ENCODE assay signal across 8 cellular contexts in the genomic region with DNA sequence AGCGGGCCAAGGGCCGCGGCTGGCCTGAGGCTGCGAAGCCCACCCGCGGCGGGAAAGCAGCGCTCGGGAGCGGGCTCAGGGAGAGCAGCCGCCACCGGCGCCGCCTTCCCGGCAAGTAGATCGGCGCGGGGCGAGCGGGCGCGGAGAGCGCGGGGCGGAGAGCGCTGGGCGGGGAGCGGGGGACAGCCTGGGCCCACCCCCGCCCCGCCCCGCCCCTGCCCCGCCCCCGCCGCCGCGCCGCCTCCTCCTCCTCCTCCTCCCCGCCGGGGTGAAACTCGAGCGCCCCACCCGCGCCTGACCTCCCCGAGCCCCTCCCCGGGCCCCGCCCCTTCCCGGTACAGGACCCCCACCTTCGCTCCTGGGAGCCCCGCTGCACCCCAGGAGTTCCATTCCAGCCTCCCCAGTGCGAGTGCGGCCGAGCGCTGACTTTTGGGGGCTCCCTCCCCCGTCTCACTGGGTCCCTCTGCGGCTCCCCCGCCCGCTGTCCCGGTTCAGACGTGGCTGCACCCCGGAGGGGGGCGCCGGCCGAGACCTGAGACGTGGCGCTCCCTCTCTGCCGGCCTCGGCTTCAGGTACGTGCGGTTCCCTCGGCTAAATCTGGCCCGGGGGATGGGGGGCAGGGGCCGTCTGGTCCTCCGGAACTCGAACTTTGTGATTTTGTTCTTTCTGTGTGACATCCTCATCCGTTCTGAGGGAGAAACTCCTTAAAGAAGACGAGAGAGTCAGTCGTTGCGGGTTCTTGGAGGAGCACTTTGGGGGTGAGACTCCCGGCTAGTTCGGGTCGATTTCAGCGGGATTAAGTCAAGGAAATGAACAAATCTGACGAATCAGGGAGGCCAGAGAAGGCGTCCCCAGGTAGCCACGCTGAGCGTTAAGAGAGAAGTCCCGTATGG. TPM values are rescaled to one million over a fixed set of nuclear protein-coding genes. Genes with fewer than 3 reads are reported as not detected.
DNase-seq lines count a peak whose midpoint lies in the region; ATAC-seq lines count a peak whose summit lies in the region.

Gene SEMA5A (minus strand): TSS at position 117 of the 893 bp plus-strand sequence. CDS start 166,129 bp downstream, outside the sequence.

- no peaks in the 10 kb centered on the region for H3K9me3 ChIP-seq in CD8-positive, alpha-beta memory T cell (ENCODE audit: low read length)
- H3K9me3 ChIP-seq in naive thymus-derived CD4-positive, alpha-beta T cell (ENCODE audit: control insufficient read depth in 2 of 3, low read length in 3 of 3), result no peaks in the 10 kb centered on the region
- no peaks in the 10 kb centered on the region for H3K9me3 ChIP-seq in aorta (ENCODE audit: control insufficient read depth, low read length)

- H3K4me1 Mint-ChIP-seq in CD8-positive, alpha-beta memory T cell, result peaks cover 0 to 11% (median 6%) of the 10 kb centered on the region in 3 donors
- peaks cover 8% of the 10 kb centered on the region for H3K4me1 Mint-ChIP-seq in activated CD4-positive, alpha-beta memory T cell treated with anti-CD3 and anti-CD28 coated beads, Interleukin-2, amount 10 ng/mL, durations not matched to agents 7 days and 5 days
- H3K4me1 Mint-ChIP-seq in naive thymus-derived CD4-positive, alpha-beta T cell, result peaks cover 0 to 16% (median 11%) of the 10 kb centered on the region in 7 donors

- intact Hi-C loops in naive thymus-derived CD4-positive, alpha-beta T cell (cut with micrococcal nuclease), result loop anchor here in 1 of 2 donors (10.0 kb wide), 1 partner anchor 1019 kb away; the partner anchor contains the start of gene ANKRD33B
- intact Hi-C loops in aorta (cut with DNase I), result loop anchor here (2.0 to 10.0 kb wide), 8 partner anchors 76 to 491 kb away; no protein-coding TSS in a partner anchor

- H3K4me3 Mint-ChIP-seq in CD8-positive, alpha-beta memory T cell, result peak within 1 kb of the TSS in 5 of 7 donors; percentile 38 to 65 (median 53)
- H3K4me3 Mint-ChIP-seq in activated CD4-positive, alpha-beta memory T cell treated with anti-CD3 and anti-CD28 coated beads, Interleukin-2, amount 10 ng/mL, durations not matched to agents 7 days and 5 days, result peak within 1 kb of the TSS; percentile 65
- peak within 1 kb of the TSS; percentile 53 to 86 (median 76) for H3K4me3 Mint-ChIP-seq in naive thymus-derived CD4-positive, alpha-beta T cell

- no peaks in the 10 kb centered on the region for H3K27me3 ChIP-seq in CD8-positive, alpha-beta memory T cell (ENCODE audit: insufficient read depth, low read length, poor library complexity, severe bottlenecking)
- H3K27me3 ChIP-seq in naive thymus-derived CD4-positive, alpha-beta T cell (ENCODE audit: control insufficient read depth in 2 of 2, insufficient read depth in 2 of 2, low read length in 2 of 2), result no peaks in the 10 kb centered on the region
- no peaks in the 10 kb centered on the region for H3K27me3 ChIP-seq in aorta (ENCODE audit: control insufficient read depth in 1 of 2, insufficient read depth in 2 of 2, low read length in 1 of 2)

- no peak within 1 kb of the TSS for H3K4me3 ChIP-seq in CD8-positive, alpha-beta memory T cell (ENCODE audit: low read length)
- H3K4me3 ChIP-seq in naive thymus-derived CD4-positive, alpha-beta T cell (ENCODE audit: low read length), result no peak within 1 kb of the TSS
- peak within 1 kb of the TSS; percentile 76 to 97 for H3K4me3 ChIP-seq in aorta (ENCODE audit: low read length in 2 of 2)

- H3K27ac ChIP-seq in CD8-positive, alpha-beta memory T cell (ENCODE audit: low read depth, low read length), result no peak within 1 kb of the TSS
- H3K27ac ChIP-seq in naive thymus-derived CD4-positive, alpha-beta T cell (ENCODE audit: low read depth, low read length), result no peak within 1 kb of the TSS
- peak within 1 kb of the TSS; percentile 18 to 85 for H3K27ac ChIP-seq in aorta (ENCODE audit: low read depth in 1 of 2, low read length in 2 of 2)

- no peaks in the 10 kb centered on the region for H3K4me1 ChIP-seq in CD8-positive, alpha-beta memory T cell (ENCODE audit: insufficient read depth, low read length)
- no peaks in the 10 kb centered on the region for H3K4me1 ChIP-seq in naive thymus-derived CD4-positive, alpha-beta T cell (ENCODE audit: control insufficient read depth in 2 of 2, insufficient read depth in 2 of 2, low read length in 2 of 2)
- H3K4me1 ChIP-seq in aorta (ENCODE audit: control insufficient read depth in 1 of 2, insufficient read depth in 2 of 2, low read length in 2 of 2), result no peaks in the 10 kb centered on the region

- H3K36me3 ChIP-seq in CD8-positive, alpha-beta memory T cell (ENCODE audit: insufficient read depth, low read length), result no peaks in the 10 kb centered on the region
- H3K36me3 ChIP-seq in naive thymus-derived CD4-positive, alpha-beta T cell (ENCODE audit: control insufficient read depth in 2 of 3, insufficient read depth in 3 of 3, low read length in 3 of 3), result no peaks in the 10 kb centered on the region
- H3K36me3 ChIP-seq in aorta (ENCODE audit: control insufficient read depth in 1 of 2, insufficient read depth in 2 of 2, low read length in 1 of 2), result peaks cover 4 to 5% of the 10 kb centered on the region in 2 donors

- in situ Hi-C loops in G401 (cut with HindIII; ENCODE audit: low sequenced_read_pairs), result no loop called here

- CTCF ChIA-PET in CD8-positive, alpha-beta memory T cell (lab: Charles Lee), result no interaction called here
- CTCF ChIA-PET in activated CD4-positive, alpha-beta memory T cell treated with anti-CD3 and anti-CD28 coated beads, Interleukin-2, amount 10 ng/mL, durations not matched to agents 7 days and 5 days (lab: Charles Lee), result no interaction called here
- CTCF ChIA-PET in naive thymus-derived CD4-positive, alpha-beta T cell (lab: Charles Lee), result no interaction called here

- peaks cover 13 to 29% of the 10 kb centered on the region in 2 donors for H3K27me3 Mint-ChIP-seq in CD8-positive, alpha-beta memory T cell
- peaks cover 15% of the 10 kb centered on the region for H3K27me3 Mint-ChIP-seq in activated CD4-positive, alpha-beta memory T cell treated with anti-CD3 and anti-CD28 coated beads, Interleukin-2, amount 10 ng/mL, durations not matched to agents 7 days and 5 days
- peaks cover 26 to 41% (median 28%) of the 10 kb centered on the region in 5 donors for H3K27me3 Mint-ChIP-seq in naive thymus-derived CD4-positive, alpha-beta T cell

- WGBS in aorta, 2 donors, result 1% methylated on average over 50 to 85 of the region's 87 CpGs

- H3K27ac Mint-ChIP-seq in CD8-positive, alpha-beta memory T cell, result no peak within 1 kb of the TSS
- no peak within 1 kb of the TSS for H3K27ac Mint-ChIP-seq in activated CD4-positive, alpha-beta memory T cell treated with anti-CD3 and anti-CD28 coated beads, Interleukin-2, amount 10 ng/mL, durations not matched to agents 7 days and 5 days
- peak within 1 kb of the TSS in 1 of 9 donors; percentile 38 for H3K27ac Mint-ChIP-seq in naive thymus-derived CD4-positive, alpha-beta T cell

- H3K36me3 Mint-ChIP-seq in CD8-positive, alpha-beta memory T cell, result no peaks in the 10 kb centered on the region
- H3K36me3 Mint-ChIP-seq in activated CD4-positive, alpha-beta memory T cell treated with anti-CD3 and anti-CD28 coated beads, Interleukin-2, amount 10 ng/mL, durations not matched to agents 7 days and 5 days (ENCODE audit: low read depth), result no peaks in the 10 kb centered on the region
- peaks cover 0 to 4% (median 0%) of the 10 kb centered on the region in 5 donors for H3K36me3 Mint-ChIP-seq in naive thymus-derived CD4-positive, alpha-beta T cell

- DNase-seq in CD8-positive, alpha-beta memory T cell, result peak in 1 of 5 donors; percentile 50
- DNase-seq in activated CD4-positive, alpha-beta memory T cell treated with anti-CD3 and anti-CD28 coated beads, Interleukin-2, amount 10 ng/mL, durations not matched to agents 7 days and 5 days, result peak; percentile 32
- DNase-seq in fibroblast of the conjunctiva (ENCODE audit: low read depth) (peak; percentile 31), aorta (peak; percentile 86 to 91), G401 (ENCODE audit: low spot score) (no peak)
- DNase-seq in naive thymus-derived CD4-positive, alpha-beta T cell, result peak in 6 of 9 donors; percentile 2 to 30 (median 20)

- POLR2A ChIA-PET in CD8-positive, alpha-beta memory T cell (lab: Charles Lee), result no interaction called here
- POLR2A ChIA-PET in activated CD4-positive, alpha-beta memory T cell treated with anti-CD3 and anti-CD28 coated beads, Interleukin-2, amount 10 ng/mL, durations not matched to agents 7 days and 5 days (lab: Charles Lee), result no interaction called here
- POLR2A ChIA-PET in naive thymus-derived CD4-positive, alpha-beta T cell (lab: Charles Lee), result no interaction called here

- peak; percentile 37 for ATAC-seq in HG03175 (IDR thresholded peaks at IDR 0.05; ENCODE audit: unreplicated experiment)
- ATAC-seq in naive thymus-derived CD4-positive, alpha-beta T cell, result peak; percentile 72
- ATAC-seq in aorta (ENCODE audit: low FRiP score), result peak; percentile 85
- no peak for ATAC-seq in HG03565 (IDR thresholded peaks at IDR 0.05; ENCODE audit: unreplicated experiment)

- peaks cover 2 to 18% (median 4%) of the 10 kb centered on the region in 5 donors for H3K9me3 Mint-ChIP-seq in CD8-positive, alpha-beta memory T cell
- H3K9me3 Mint-ChIP-seq in activated CD4-positive, alpha-beta memory T cell treated with anti-CD3 and anti-CD28 coated beads, Interleukin-2, amount 10 ng/mL, durations not matched to agents 7 days and 5 days, result no peaks in the 10 kb centered on the region
- peaks cover 0 to 6% (median 0%) of the 10 kb centered on the region in 11 donors for H3K9me3 Mint-ChIP-seq in naive thymus-derived CD4-positive, alpha-beta T cell

RNA-seq across cellular contexts. Expression of gene SEMA5A, which starts in this region (rescaled TPM):
- not detected for total RNA-seq in CD8-positive, alpha-beta memory T cell
- not detected for polyA plus RNA-seq in CD8-positive, alpha-beta memory T cell
- 1 to 10 TPM; 1.1 to 1.7 TPM for total RNA-seq in activated CD4-positive, alpha-beta memory T cell treated with anti-CD3 and anti-CD28 coated beads, Interleukin-2, amount 10 ng/mL, durations not matched to agents 7 days and 5 days
- under 1 TPM; 0.40 to 0.98 (median 0.51) TPM for total RNA-seq in naive thymus-derived CD4-positive, alpha-beta T cell
- under 1 TPM in 1 of 2 donors, not detected in 1; 0.25 TPM for polyA plus RNA-seq in naive thymus-derived CD4-positive, alpha-beta T cell
- total RNA-seq in aorta, result 10 to 100 TPM; 14.7 to 21.8 TPM
- 10 to 100 TPM in 1 of 2 donors, 1 to 10 TPM in 1; 1.8 to 10.8 TPM for polyA plus RNA-seq in aorta
- 0.55 and 0.95 TPM in 2 replicates for total RNA-seq in G401 (2014; rRNA removed; shearing (Covaris generic))

Comparison
In these comparisons a context has a peak if more than half of its experiments do, and no peak if none do; other contexts are left out.
1. Peak in DNase-seq and ATAC-seq in naive thymus-derived CD4-positive, alpha-beta T cell; RNA of the gene not detected or under 1 TPM.
2. H3K27ac ChIP-seq: peak in aorta (2 of 2); none in CD8-positive, alpha-beta memory T cell (single experiment) and naive thymus-derived CD4-positive, alpha-beta T cell (single experiment).
3. H3K4me3 ChIP-seq: peak in aorta (2 of 2); none in CD8-positive, alpha-beta memory T cell (single experiment) and naive thymus-derived CD4-positive, alpha-beta T cell (single experiment).
4. Peak in every context shown above with its lines, with median percentiles within 50 percentile points of each other: H3K4me3 Mint-ChIP-seq.